Comparison of ENCODE assay signal across 9 cellular contexts in the genomic region with DNA sequence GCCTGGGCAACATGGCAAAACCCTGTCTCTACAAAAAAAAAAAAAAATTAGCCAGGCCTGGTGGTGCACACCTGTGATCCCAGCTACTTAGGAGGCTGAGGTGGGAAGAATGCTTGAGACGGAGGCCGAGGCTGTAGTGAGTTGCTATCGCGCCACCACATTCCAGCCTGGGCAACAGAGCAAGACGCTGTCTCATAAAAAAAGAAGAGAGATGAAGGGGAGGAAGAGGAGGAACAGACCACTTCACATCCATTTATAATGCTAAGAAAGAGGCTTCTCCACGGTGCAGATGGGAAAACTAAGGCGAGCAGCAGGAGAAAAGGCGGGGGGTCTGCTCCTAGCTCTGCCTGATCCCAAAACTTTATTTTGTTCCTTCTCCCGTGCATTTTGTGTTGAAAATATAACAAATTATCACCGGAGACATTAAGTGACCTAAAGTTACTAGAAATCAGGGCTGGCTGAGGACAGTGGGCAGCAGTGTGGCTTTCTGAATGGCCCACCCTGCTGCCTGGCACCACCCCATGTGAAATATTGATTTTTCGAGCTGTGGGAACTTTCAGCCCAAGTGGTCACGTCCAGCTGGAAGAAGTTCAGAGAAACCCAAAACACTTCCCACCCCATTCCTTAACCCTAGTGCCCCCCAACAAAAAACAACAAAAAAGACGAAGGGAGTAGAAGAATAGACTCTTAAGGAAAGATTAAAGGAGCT. TPM values are rescaled to one million over a fixed set of nuclear protein-coding genes. Genes with fewer than 3 reads are reported as not detected.
DNase-seq lines count a peak whose midpoint lies in the region; ATAC-seq and TF ChIP-seq lines count a peak whose summit lies in the region.
"Had no signal": no experiment of that assay in that cellular context is flagged by ENCODE, and none has a peak within 500 bp of the region (broad histone marks: within the 10 kb centered on the region; RNA-seq: fewer than 3 reads in every experiment).

No MANE protein-coding gene starts in this region.

- H3K36me3 ChIP-seq in PC-9 (ENCODE audit: low read depth) (peaks cover 34% of the 10 kb centered on the region), psoas muscle (ENCODE audit: insufficient read depth in 1 of 2, low read depth in 1 of 2) (peaks cover 0 to 38% of the 10 kb centered on the region in 2 donors)

- CTCF ChIA-PET in CD4-positive, alpha-beta T cell (lab: Charles Lee): interaction anchor here (1.0 to 2.6 kb wide), 11 partner anchors 8 to 108 kb away, joined by 3 to 11 read pairs (median 4); a partner anchor contains a TSS
- CTCF ChIA-PET in PC-9 (lab: Charles Lee): interaction anchor here (0.6 to 0.9 kb wide), 3 partner anchors 82 to 93 kb away, joined by 3 to 24 read pairs (median 4); no protein-coding TSS in a partner anchor

- no peaks in the 10 kb centered on the region for H3K9me3 ChIP-seq in CD4-positive, alpha-beta T cell (ENCODE audit: control insufficient read depth, low read length)
- H3K9me3 ChIP-seq in PC-9 (ENCODE audit: insufficient read depth, low read depth): no peaks in the 10 kb centered on the region
- H3K9me3 ChIP-seq in psoas muscle: no peaks in the 10 kb centered on the region

- no TSS peak for BruUV-seq in PC-9 (replicated peaks; lab: Mats Ljungman, UMichigan)

- H3F3A ChIP-seq in PC-9 (ENCODE audit: insufficient read depth, low read depth): peaks cover 95% of the 10 kb centered on the region

- H3K79me2 ChIP-seq in PC-9 (ENCODE audit: low read depth): peaks cover 100% of the 10 kb centered on the region

- no peak overlapping the region for H2AFZ ChIP-seq in PC-9

- H3K4me3 ChIP-seq in PC-9: no peak overlapping the region
- no peak overlapping the region for H3K4me3 ChIP-seq in psoas muscle

- H3K4me2 ChIP-seq in PC-9: peak overlapping the region; percentile 64; the same call in 1 of the 2 replicates

- intact Hi-C loops in CD4-positive, alpha-beta T cell (cut with DNase I, micrococcal nuclease): loop anchor here in 1 of 2 experiments (5.0 kb wide), 1 partner anchor 41 kb away; no protein-coding TSS in a partner anchor
- intact Hi-C loops in PC-9 (cut with micrococcal nuclease; ENCODE audit: unreplicated experiment) (no loop called here), psoas muscle (cut with DNase I) (no loop called here)

- no peaks in the 10 kb centered on the region for H3K27me3 Mint-ChIP-seq in CD4-positive, alpha-beta T cell

- 65 to 74% (median 66%) methylated on average over 13 of the region's 13 CpGs for WGBS in psoas muscle, 3 donors

- peak overlapping the region; percentile 95 for H3K27ac ChIP-seq in CD4-positive, alpha-beta T cell (ENCODE audit: low read depth, low read length)
- peak overlapping the region; percentile 56 for H3K27ac ChIP-seq in PC-9
- peak overlapping the region; percentile 16 for H3K27ac ChIP-seq in psoas muscle

- H3K27ac Mint-ChIP-seq in CD4-positive, alpha-beta T cell: peak overlapping the region; percentile 93

- H3K4me3 Mint-ChIP-seq in CD4-positive, alpha-beta T cell: peak overlapping the region; percentile 70

- H3K9me2 ChIP-seq in PC-9 (ENCODE audit: insufficient read depth): no peaks in the 10 kb centered on the region

- peaks cover 81% of the 10 kb centered on the region for H4K20me1 ChIP-seq in PC-9 (ENCODE audit: insufficient read depth)

- H3K27me3 ChIP-seq in CD4-positive, alpha-beta T cell (ENCODE audit: control insufficient read depth, insufficient read depth, low read length): no peaks in the 10 kb centered on the region
- no peaks in the 10 kb centered on the region for H3K27me3 ChIP-seq in PC-9 (ENCODE audit: insufficient read depth, low read depth)
- H3K27me3 ChIP-seq in psoas muscle (ENCODE audit: insufficient read depth in 3 of 3, low read length in 2 of 3): no peaks in the 10 kb centered on the region

- no peak for ATAC-seq in CD4-positive, alpha-beta T cell (ENCODE audit: poor library complexity)
- no peak for ATAC-seq in psoas muscle
- ATAC-seq in HG03439 (IDR thresholded peaks at IDR 0.05; ENCODE audit: unreplicated experiment): no peak

- POLR2A ChIA-PET in CD4-positive, alpha-beta T cell (lab: Charles Lee): interaction anchor here (0.6 to 49.5 kb wide), 19 partner anchors 10 to 140 kb away, joined by 3 to 1847 read pairs (median 5); a partner anchor contains a TSS
- POLR2A ChIA-PET in PC-9 (lab: Charles Lee; ENCODE audit: unreplicated experiment): interaction anchor here (0.7 to 0.8 kb wide), 4 partner anchors 13 to 92 kb away, joined by 4 to 16 read pairs (median 6); no protein-coding TSS in a partner anchor

- H3K4me1 ChIP-seq in PC-9 (replicated peaks; ENCODE audit: insufficient read depth) (peaks cover 92% of the 10 kb centered on the region), psoas muscle (peaks cover 79% of the 10 kb centered on the region)

- H3K36me3 Mint-ChIP-seq in CD4-positive, alpha-beta T cell (ENCODE audit: low read depth): peaks cover 76% of the 10 kb centered on the region

- DNase-seq in CD4-positive, alpha-beta T cell: no peak
- DNase-seq in PC-9 (no peak), epidermal melanocyte (ENCODE audit: insufficient read length, low spot score) (peak; percentile 17), psoas muscle (no peak), NCI-H1436 treated with DMSO at 0.1 percent for 48 hours (lab: John Stamatoyannopoulos, UW) (no peak), NOMO-1 treated with dmso at 0.1 percent for 144 hours (lab: John Stamatoyannopoulos, UW; ENCODE audit: unreplicated experiment) (no peak), iPS-NIHi11 (ENCODE audit: low spot score) (no peak)
- DNase-seq: NCI-H2081 had no signal

- H3K4me1 Mint-ChIP-seq in CD4-positive, alpha-beta T cell (ENCODE audit: low read depth): peaks cover 84% of the 10 kb centered on the region

- no peaks in the 10 kb centered on the region for H3K9me3 Mint-ChIP-seq in CD4-positive, alpha-beta T cell

- no peak for TF ChIP-seq CTCF in CD4-positive, alpha-beta T cell (IDR thresholded peaks at IDR 0.05)
- no peak for TF ChIP-seq CTCF in PC-9 (conservative IDR thresholded peaks at IDR 0.05)
- TF ChIP-seq CTCF in psoas muscle (IDR thresholded peaks at IDR 0.05): no peak

RNA-seq across cellular contexts. Expression of a gene that starts 9.5 kb away (rescaled TPM):
- total RNA-seq in CD4-positive, alpha-beta T cell: 100 to 1,000 TPM; 901 to 925 TPM
- total RNA-seq in PC-9 (2021) (758 and 776 TPM in 2 replicates), psoas muscle (100 to 1,000 TPM in 3 of 4 donors, 10 to 100 TPM in 1; 92.0 to 214 (median 179) TPM)
- 10 to 100 TPM; 35.6 to 89.3 (median 56.3) TPM for polyA plus RNA-seq in psoas muscle

Comparison
In these comparisons a context has a peak if more than half of its experiments do, and no peak if none do; other contexts are left out.
1. H3K27ac ChIP-seq: peak in every context shown above with its lines; median percentile 95 in CD4-positive, alpha-beta T cell; 56 in PC-9; 16 in psoas muscle.